Comparison of ENCODE assay signal across 1 cellular context in genomic region chr14:22535916-22536315, GRCh38.
TF ChIP-seq lines count a peak whose summit lies in the region.

No MANE protein-coding gene starts in this region.

TF ChIP-seq in endothelial cell of umbilical vein, 7 proteins besides CTCF, POLR2A, EP300 and RAD21:
- TF ChIP-seq, protein P1, sequence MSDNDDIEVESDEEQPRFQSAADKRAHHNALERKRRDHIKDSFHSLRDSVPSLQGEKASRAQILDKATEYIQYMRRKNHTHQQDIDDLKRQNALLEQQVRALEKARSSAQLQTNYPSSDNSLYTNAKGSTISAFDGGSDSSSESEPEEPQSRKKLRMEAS (IDR thresholded peaks at IDR 0.05; ENCODE audit: insufficient read depth, insufficient read length) = no peak
- TF ChIP-seq JUN (IDR thresholded peaks at IDR 0.05; ENCODE audit: borderline replicate concordance, insufficient read depth, insufficient read length, low read depth) (no peak), GATA2 (IDR thresholded peaks at IDR 0.05; ENCODE audit: insufficient read depth, insufficient read length, low read depth, low read length) (no peak), POLR2AphosphoS5 (IDR thresholded peaks at IDR 0.05; ENCODE audit: insufficient read depth, low read depth, low read length) (no peak), EZH2 (IDR thresholded peaks at IDR 0.05; ENCODE audit: borderline replicate concordance, low read depth, low read length, severe bottlenecking) (no peak), FOS (IDR thresholded peaks at IDR 0.05; ENCODE audit: borderline replicate concordance, insufficient read depth, low read length) (no peak), MYC (IDR thresholded peaks at IDR 0.05; ENCODE audit: low read depth, low read length) (no peak)
